Comparison of ENCODE assay signal across 8 cellular contexts in genomic region chr7:87363342-87363741, GRCh38.
"Had no signal": no experiment of that assay in that cellular context is flagged by ENCODE, and none has a peak within 500 bp of the region (broad histone marks: within the 10 kb centered on the region; RNA-seq: fewer than 3 reads in every experiment).

No MANE protein-coding gene starts in this region.

- H2AFZ ChIP-seq: GM23248 had no signal

- H3K4me3 ChIP-seq: GM23248, K562 had no signal

- H3K9ac ChIP-seq: GM23248 had no signal

- H3K27ac ChIP-seq: GM23248 had no signal

- FAIRE-seq: HTR-8/SVneo, K562 had no signal

- DNase-seq: GM23248, GOT3, H7, HCEC 1CT, IMR-90, KG1 had no signal

- ATAC-seq: K562 had no signal
